20 cellular contexts compared by ENCODE assay signal in genomic region chr15:76431936-76432335, GRCh38.
A peak's percentile ranks its signal among the peaks of the same experiment; 100 is the strongest.
DNase-seq lines count a peak whose midpoint lies in the region; ATAC-seq and TF ChIP-seq lines count a peak whose summit lies in the region.
"Had no signal": no experiment of that assay in that cellular context is flagged by ENCODE, and none has a peak within 500 bp of the region (broad histone marks: within the 10 kb centered on the region; RNA-seq: fewer than 3 reads in every experiment).

No MANE protein-coding gene starts in this region.

- ATAC-seq in HG03135 (IDR thresholded peaks at IDR 0.05; ENCODE audit: unreplicated experiment) = no peak
- ATAC-seq in HG03457 (IDR thresholded peaks at IDR 0.05; ENCODE audit: unreplicated experiment) = no peak
- ATAC-seq: natural killer cell, sciatic nerve had no signal

- POLR2A ChIA-PET in AG04449 (lab: Yijun Ruan, JAX) = no interaction called here

- CTCF ChIA-PET in AG04449 (lab: Yijun Ruan, JAX) = no interaction called here

- DNase-seq in AG04449 (ENCODE audit: low read depth, low spot score) = peak; percentile 9
- peak; percentile 86 for DNase-seq in HS-27A (ENCODE audit: low read depth)
- DNase-seq in ecto neural progenitor cell (ENCODE audit: low spot score) = peak; percentile 53
- peak; percentile 38 for DNase-seq in myocyte (ENCODE audit: low read depth)
- no peak for DNase-seq in stimulated activated CD4-positive, alpha-beta T cell treated with anti-CD3 and anti-CD28 coated beads, Interleukin-15, amount 100 ng/mL, for 24 hours
- DNase-seq in NCI-H748 treated with DMSO at 0.1 percent for 48 hours (lab: John Stamatoyannopoulos, UW) = no peak
- DNase-seq: activated CD4-positive, alpha-beta T cell treated with anti-CD3 and anti-CD28 coated beads, Interleukin-2, amount 50 U/mL, for 4 hours; effector CD8-positive, alpha-beta T cell; HCEC 1CT; MM.1S; natural killer cell; NCI-H187; NCI-H510A treated with DMSO at 0.1 percent for 48 hours; OCI-M1 had no signal

- no peak for TF ChIP-seq CTCF in AG04449 (IDR thresholded peaks at IDR 0.05; ENCODE audit: insufficient read depth, low read length, missing control alignments)

- no peak overlapping the region for H3K4me3 ChIP-seq in AG04449 (ENCODE audit: low read depth, low read length)
- H3K4me3 ChIP-seq: lung, SK-N-MC, suprapubic skin had no signal

Comparison
In these comparisons a context has a peak if more than half of its experiments do, and no peak if none do; other contexts are left out.
1. DNase-seq: peak in AG04449 (single experiment), HS-27A (single experiment), ecto neural progenitor cell (single experiment) and myocyte (single experiment); none in stimulated activated CD4-positive, alpha-beta T cell treated with anti-CD3 and anti-CD28 coated beads, Interleukin-15, amount 100 ng/mL, for 24 hours (single experiment) and NCI-H748 treated with DMSO at 0.1 percent for 48 hours (single experiment).